In the genomic region with DNA sequence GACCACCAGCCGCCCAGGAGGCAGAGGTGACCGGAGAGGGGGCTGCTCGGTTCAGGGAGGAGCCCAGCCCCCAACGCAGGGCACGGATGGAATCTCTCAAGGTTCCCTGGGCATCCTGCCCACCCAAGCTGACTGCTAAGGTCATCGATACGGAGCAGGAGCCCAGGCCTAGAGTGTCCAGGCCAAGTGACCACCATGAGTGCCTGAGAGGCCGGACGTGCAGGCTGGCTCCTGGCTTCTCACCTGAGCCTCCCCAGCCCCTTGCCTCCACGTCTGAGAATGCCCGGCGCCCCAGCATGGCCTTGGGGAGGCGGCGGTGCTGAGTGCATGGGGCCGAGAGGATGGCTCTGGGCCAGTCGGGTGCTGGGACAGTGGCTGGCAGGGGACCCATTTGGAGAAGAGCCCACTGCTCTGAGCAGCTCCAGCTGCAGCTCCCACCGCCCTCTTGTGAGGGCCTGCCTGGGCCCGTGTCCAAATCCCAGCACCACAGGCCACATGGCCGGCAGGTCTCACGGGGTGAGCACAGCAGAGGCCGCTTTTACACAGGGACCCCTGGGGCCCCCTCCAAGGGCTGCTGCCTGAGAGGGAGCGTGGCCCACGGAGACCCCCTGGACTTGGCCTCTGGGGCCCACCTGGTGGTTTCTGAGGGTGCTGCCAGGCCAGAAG, we compare ENCODE assay signal across 1 cellular context.
TF ChIP-seq lines count a peak whose summit lies in the region.

No MANE protein-coding gene starts in this region.

TF ChIP-seq in HepG2, 621 proteins besides CTCF, POLR2A, EP300 and RAD21:
- TF ChIP-seq, protein P1, sequence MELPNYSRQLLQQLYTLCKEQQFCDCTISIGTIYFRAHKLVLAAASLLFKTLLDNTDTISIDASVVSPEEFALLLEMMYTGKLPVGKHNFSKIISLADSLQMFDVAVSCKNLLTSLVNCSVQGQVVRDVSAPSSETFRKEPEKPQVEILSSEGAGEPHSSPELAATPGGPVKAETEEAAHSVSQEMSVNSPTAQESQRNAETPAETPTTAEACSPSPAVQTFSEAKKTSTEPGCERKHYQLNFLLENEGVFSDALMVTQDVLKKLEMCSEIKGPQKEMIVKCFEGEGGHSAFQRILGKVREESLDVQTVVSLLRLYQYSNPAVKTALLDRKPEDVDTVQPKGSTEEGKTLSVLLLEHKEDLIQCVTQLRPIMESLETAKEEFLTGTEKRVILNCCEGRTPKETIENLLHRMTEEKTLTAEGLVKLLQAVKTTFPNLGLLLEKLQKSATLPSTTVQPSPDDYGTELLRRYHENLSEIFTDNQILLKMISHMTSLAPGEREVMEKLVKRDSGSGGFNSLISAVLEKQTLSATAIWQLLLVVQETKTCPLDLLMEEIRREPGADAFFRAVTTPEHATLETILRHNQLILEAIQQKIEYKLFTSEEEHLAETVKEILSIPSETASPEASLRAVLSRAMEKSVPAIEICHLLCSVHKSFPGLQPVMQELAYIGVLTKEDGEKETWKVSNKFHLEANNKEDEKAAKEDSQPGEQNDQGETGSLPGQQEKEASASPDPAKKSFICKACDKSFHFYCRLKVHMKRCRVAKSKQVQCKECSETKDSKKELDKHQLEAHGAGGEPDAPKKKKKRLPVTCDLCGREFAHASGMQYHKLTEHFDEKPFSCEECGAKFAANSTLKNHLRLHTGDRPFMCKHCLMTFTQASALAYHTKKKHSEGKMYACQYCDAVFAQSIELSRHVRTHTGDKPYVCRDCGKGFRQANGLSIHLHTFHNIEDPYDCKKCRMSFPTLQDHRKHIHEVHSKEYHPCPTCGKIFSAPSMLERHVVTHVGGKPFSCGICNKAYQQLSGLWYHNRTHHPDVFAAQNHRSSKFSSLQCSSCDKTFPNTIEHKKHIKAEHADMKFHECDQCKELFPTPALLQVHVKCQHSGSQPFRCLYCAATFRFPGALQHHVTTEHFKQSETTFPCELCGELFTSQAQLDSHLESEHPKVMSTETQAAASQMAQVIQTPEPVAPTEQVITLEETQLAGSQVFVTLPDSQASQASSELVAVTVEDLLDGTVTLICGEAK (IDR thresholded peaks at IDR 0.05): no peak
- TF ChIP-seq, protein P1 (CRISPR knock-in tag; IDR thresholded peaks at IDR 0.05): no peak
- TF ChIP-seq MZF1 (CRISPR knock-in tag; IDR thresholded peaks at IDR 0.05; ENCODE audit: borderline replicate concordance) (no peak), TCF12 (IDR thresholded peaks at IDR 0.05) (no peak), TCF12 (CRISPR knock-in tag; IDR thresholded peaks at IDR 0.05) (no peak), ZNF430 (CRISPR knock-in tag; IDR thresholded peaks at IDR 0.05) (no peak), PLRG1 (conservative IDR thresholded peaks at IDR 0.05) (no peak), ZNF615 (CRISPR knock-in tag; IDR thresholded peaks at IDR 0.05; ENCODE audit: borderline replicate concordance) (no peak), RELA (CRISPR knock-in tag; IDR thresholded peaks at IDR 0.05) (no peak), RFX1 (IDR thresholded peaks at IDR 0.05) (no peak), SMYD3 (CRISPR knock-in tag; IDR thresholded peaks at IDR 0.05) (no peak), AGO2 (optimal IDR thresholded peaks at IDR 0.05; ENCODE audit: low read depth, low read length) (no peak), ZNF570 (CRISPR knock-in tag; IDR thresholded peaks at IDR 0.05; ENCODE audit: borderline replicate concordance) (no peak), IRF2 (CRISPR knock-in tag; IDR thresholded peaks at IDR 0.05) (no peak), ZNF20 (CRISPR knock-in tag; IDR thresholded peaks at IDR 0.05) (no peak)
- TF ChIP-seq, protein P2, sequence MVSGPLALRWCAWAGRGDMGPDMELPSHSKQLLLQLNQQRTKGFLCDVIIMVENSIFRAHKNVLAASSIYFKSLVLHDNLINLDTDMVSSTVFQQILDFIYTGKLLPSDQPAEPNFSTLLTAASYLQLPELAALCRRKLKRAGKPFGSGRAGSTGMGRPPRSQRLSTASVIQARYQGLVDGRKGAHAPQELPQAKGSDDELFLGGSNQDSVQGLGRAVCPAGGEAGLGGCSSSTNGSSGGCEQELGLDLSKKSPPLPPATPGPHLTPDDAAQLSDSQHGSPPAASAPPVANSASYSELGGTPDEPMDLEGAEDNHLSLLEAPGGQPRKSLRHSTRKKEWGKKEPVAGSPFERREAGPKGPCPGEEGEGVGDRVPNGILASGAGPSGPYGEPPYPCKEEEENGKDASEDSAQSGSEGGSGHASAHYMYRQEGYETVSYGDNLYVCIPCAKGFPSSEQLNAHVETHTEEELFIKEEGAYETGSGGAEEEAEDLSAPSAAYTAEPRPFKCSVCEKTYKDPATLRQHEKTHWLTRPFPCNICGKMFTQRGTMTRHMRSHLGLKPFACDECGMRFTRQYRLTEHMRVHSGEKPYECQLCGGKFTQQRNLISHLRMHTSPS (CRISPR knock-in tag; IDR thresholded peaks at IDR 0.05; ENCODE audit: low read depth): no peak
- TF ChIP-seq, protein P3, sequence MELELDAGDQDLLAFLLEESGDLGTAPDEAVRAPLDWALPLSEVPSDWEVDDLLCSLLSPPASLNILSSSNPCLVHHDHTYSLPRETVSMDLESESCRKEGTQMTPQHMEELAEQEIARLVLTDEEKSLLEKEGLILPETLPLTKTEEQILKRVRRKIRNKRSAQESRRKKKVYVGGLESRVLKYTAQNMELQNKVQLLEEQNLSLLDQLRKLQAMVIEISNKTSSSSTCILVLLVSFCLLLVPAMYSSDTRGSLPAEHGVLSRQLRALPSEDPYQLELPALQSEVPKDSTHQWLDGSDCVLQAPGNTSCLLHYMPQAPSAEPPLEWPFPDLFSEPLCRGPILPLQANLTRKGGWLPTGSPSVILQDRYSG (CRISPR knock-in tag; IDR thresholded peaks at IDR 0.05): no peak
